In genomic region chr12:122458105-122459035, GRCh38 we compare ENCODE assay signal across 2 cellular contexts.
TF ChIP-seq lines count a peak whose summit lies in the region.

No MANE protein-coding gene starts in this region.

TF ChIP-seq in GM12891, 5 proteins besides CTCF, POLR2A, EP300 and RAD21:
- TF ChIP-seq PAX5 (IDR thresholded peaks at IDR 0.05; ENCODE audit: insufficient read depth, low read length, severe bottlenecking) (no peak), SPI1 (IDR thresholded peaks at IDR 0.05; ENCODE audit: low read depth, low read length) (no peak), TAF1 (IDR thresholded peaks at IDR 0.05; ENCODE audit: low read depth, low read length) (no peak), POU2F2 (IDR thresholded peaks at IDR 0.05; ENCODE audit: low read depth, low read length) (no peak), POLR2AphosphoS5 (IDR thresholded peaks at IDR 0.05; ENCODE audit: low read depth, low read length) (no peak)

TF ChIP-seq in K562, 482 proteins besides CTCF, POLR2A, EP300 and RAD21:
- no peak for TF ChIP-seq ZNF717 (CRISPR knock-in tag; IDR thresholded peaks at IDR 0.05)
- peak; percentile 57 for TF ChIP-seq ZNF121 (CRISPR knock-in tag; conservative IDR thresholded peaks at IDR 0.05)
TF ChIP-seq in K562: peak in this region for 1.
